Comparison of ENCODE assay signal across 7 cellular contexts in genomic region chr13:28059214-28059613, GRCh38. TPM values are rescaled to one million over a fixed set of nuclear protein-coding genes. Genes with fewer than 3 reads are reported as not detected.
DNase-seq lines count a peak whose midpoint lies in the region; ATAC-seq and TF ChIP-seq lines count a peak whose summit lies in the region.

No MANE protein-coding gene starts in this region.

- peak; percentile 21 for DNase-seq in GDM1 (lab: John Stamatoyannopoulos, UW)
- DNase-seq in LHCN-M2 (ENCODE audit: low read depth): peak; percentile 16
- peak; percentile 40 for DNase-seq in activated CD4-positive, alpha-beta T cell treated with anti-CD3 and anti-CD28 coated beads, Interleukin-2, amount 50 U/mL, for 1 hour
- DNase-seq in fibroblast of mammary gland (ENCODE audit: low read depth): peak; percentile 38
- peak; percentile 34 to 51 for DNase-seq in stimulated activated CD4-positive, alpha-beta T cell treated with anti-CD3 and anti-CD28 coated beads, Interleukin-2, amount 100 ng/mL, for 48 hours
- DNase-seq in NCI-H2227 (lab: John Stamatoyannopoulos, UW; ENCODE audit: unreplicated experiment): no peak

- peak; percentile 49 for TF ChIP-seq CTCF in fibroblast of mammary gland (conservative IDR thresholded peaks at IDR 0.05; ENCODE audit: control insufficient read depth, insufficient read depth, low read depth, low read length)

- ATAC-seq in GM21390 (IDR thresholded peaks at IDR 0.05; ENCODE audit: unreplicated experiment): no peak

- no peak overlapping the region for H3K4me3 ChIP-seq in fibroblast of mammary gland (ENCODE audit: control insufficient read depth, low read depth, low read length)

RNA-seq across cellular contexts. Expression of gene FLT3, which starts 41.2 kb away (rescaled TPM):
- not detected in 2 replicates for total RNA-seq in LHCN-M2 (2014; rRNA removed)
- not detected for polyA plus RNA-seq in LHCN-M2 (2012)
